8 cellular contexts compared by ENCODE assay signal in the genomic region with DNA sequence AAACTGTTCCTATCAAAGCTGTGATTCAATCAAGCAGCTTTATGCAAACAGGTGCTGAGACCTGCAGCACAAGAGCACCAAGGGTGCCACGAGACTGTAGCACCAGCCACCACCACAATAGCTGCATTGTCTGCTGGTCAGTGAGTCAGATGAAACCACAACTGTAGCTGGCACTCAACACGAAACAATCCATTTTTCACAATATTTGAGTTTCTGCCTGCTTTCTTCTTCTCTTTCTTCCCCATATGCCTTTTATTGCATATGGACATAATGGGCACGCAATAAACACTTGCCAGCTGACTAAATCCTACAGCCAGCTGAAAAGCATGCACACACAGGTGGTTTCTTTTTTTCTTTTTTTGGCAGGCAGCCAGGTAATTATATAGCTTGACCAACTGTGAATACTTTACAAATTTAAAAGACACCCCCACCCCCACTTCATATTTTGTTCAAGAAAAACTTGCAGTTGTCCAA. TPM values are rescaled to one million over a fixed set of nuclear protein-coding genes. Genes with fewer than 3 reads are reported as not detected.
DNase-seq lines count a peak whose midpoint lies in the region; ATAC-seq lines count a peak whose summit lies in the region.

No MANE protein-coding gene starts in this region.

- no peaks in the 10 kb centered on the region for H3K27me3 Mint-ChIP-seq in activated CD4-positive, alpha-beta memory T cell treated with anti-CD3 and anti-CD28 coated beads for 36 hours
- peaks cover under 1% of the 10 kb centered on the region for H3K27me3 Mint-ChIP-seq in activated CD4-positive, alpha-beta memory T cell treated with anti-CD3 and anti-CD28 coated beads, Interleukin-2, amount 10 ng/mL, durations not matched to agents 7 days and 5 days
- peaks cover 0 to 2% (median 0%) of the 10 kb centered on the region in 5 donors for H3K27me3 Mint-ChIP-seq in naive thymus-derived CD4-positive, alpha-beta T cell

- ATAC-seq in naive thymus-derived CD4-positive, alpha-beta T cell, result peak; percentile 20
- ATAC-seq in HG03025 (IDR thresholded peaks at IDR 0.05; ENCODE audit: low FRiP score, unreplicated experiment), result no peak

- no peaks in the 10 kb centered on the region for H3K36me3 Mint-ChIP-seq in activated CD4-positive, alpha-beta memory T cell treated with anti-CD3 and anti-CD28 coated beads for 36 hours
- H3K36me3 Mint-ChIP-seq in activated CD4-positive, alpha-beta memory T cell treated with anti-CD3 and anti-CD28 coated beads, Interleukin-2, amount 10 ng/mL, durations not matched to agents 7 days and 5 days (ENCODE audit: low read depth), result no peaks in the 10 kb centered on the region
- no peaks in the 10 kb centered on the region for H3K36me3 Mint-ChIP-seq in naive thymus-derived CD4-positive, alpha-beta T cell

- H3K4me3 Mint-ChIP-seq in activated CD4-positive, alpha-beta memory T cell treated with anti-CD3 and anti-CD28 coated beads for 36 hours, result no peak overlapping the region
- no peak overlapping the region for H3K4me3 Mint-ChIP-seq in activated CD4-positive, alpha-beta memory T cell treated with anti-CD3 and anti-CD28 coated beads, Interleukin-2, amount 10 ng/mL, durations not matched to agents 7 days and 5 days
- H3K4me3 Mint-ChIP-seq in naive thymus-derived CD4-positive, alpha-beta T cell, result no peak overlapping the region

- peak overlapping the region; percentile 46 for H3K27ac ChIP-seq in angular gyrus (ENCODE audit: low read depth, low read length)
- H3K27ac ChIP-seq in naive thymus-derived CD4-positive, alpha-beta T cell (ENCODE audit: low read depth, low read length), result no peak overlapping the region

- intact Hi-C loops in activated CD4-positive, alpha-beta memory T cell treated with anti-CD3 and anti-CD28 coated beads for 36 hours (cut with micrococcal nuclease), result no loop called here
- intact Hi-C loops in naive thymus-derived CD4-positive, alpha-beta T cell (cut with micrococcal nuclease), result no loop called here

- H3K27me3 ChIP-seq in naive thymus-derived CD4-positive, alpha-beta T cell (ENCODE audit: control insufficient read depth in 2 of 2, insufficient read depth in 2 of 2, low read length in 2 of 2), result no peaks in the 10 kb centered on the region

- H3K36me3 ChIP-seq in naive thymus-derived CD4-positive, alpha-beta T cell (ENCODE audit: control insufficient read depth in 2 of 3, insufficient read depth in 3 of 3, low read length in 3 of 3), result no peaks in the 10 kb centered on the region

- no peak overlapping the region for H3K4me3 ChIP-seq in naive thymus-derived CD4-positive, alpha-beta T cell (ENCODE audit: low read length)

- peaks cover 10% of the 10 kb centered on the region for H3K4me1 Mint-ChIP-seq in activated CD4-positive, alpha-beta memory T cell treated with anti-CD3 and anti-CD28 coated beads for 36 hours (ENCODE audit: low read depth)
- H3K4me1 Mint-ChIP-seq in activated CD4-positive, alpha-beta memory T cell treated with anti-CD3 and anti-CD28 coated beads, Interleukin-2, amount 10 ng/mL, durations not matched to agents 7 days and 5 days, result peaks cover 24% of the 10 kb centered on the region
- peaks cover 0 to 17% (median 8%) of the 10 kb centered on the region in 7 donors for H3K4me1 Mint-ChIP-seq in naive thymus-derived CD4-positive, alpha-beta T cell

- DNase-seq in activated CD4-positive, alpha-beta memory T cell treated with anti-CD3 and anti-CD28 coated beads for 36 hours, result peak; percentile 16
- DNase-seq in activated CD4-positive, alpha-beta memory T cell treated with anti-CD3 and anti-CD28 coated beads, Interleukin-2, amount 10 ng/mL, durations not matched to agents 7 days and 5 days, result no peak
- DNase-seq in NCI-H146 (lab: John Stamatoyannopoulos, UW) (peak; percentile 99), T-helper 9 cell (no peak)
- no peak for DNase-seq in naive thymus-derived CD4-positive, alpha-beta T cell
- no peak for DNase-seq in stimulated activated CD4-positive, alpha-beta T cell treated with anti-CD3 and anti-CD28 coated beads, Interleukin-2, amount 100 ng/mL, for 48 hours

- H3K27ac Mint-ChIP-seq in activated CD4-positive, alpha-beta memory T cell treated with anti-CD3 and anti-CD28 coated beads for 36 hours, result no peak overlapping the region
- no peak overlapping the region for H3K27ac Mint-ChIP-seq in activated CD4-positive, alpha-beta memory T cell treated with anti-CD3 and anti-CD28 coated beads, Interleukin-2, amount 10 ng/mL, durations not matched to agents 7 days and 5 days
- H3K27ac Mint-ChIP-seq in naive thymus-derived CD4-positive, alpha-beta T cell, result no peak overlapping the region

- CTCF ChIA-PET in activated CD4-positive, alpha-beta memory T cell treated with anti-CD3 and anti-CD28 coated beads for 36 hours (lab: Charles Lee), result interaction anchor here (0.9 to 1.6 kb wide), 2 partner anchors 28 to 112 kb away, joined by 4 to 6 read pairs; no protein-coding TSS in a partner anchor
- CTCF ChIA-PET in activated CD4-positive, alpha-beta memory T cell treated with anti-CD3 and anti-CD28 coated beads, Interleukin-2, amount 10 ng/mL, durations not matched to agents 7 days and 5 days (lab: Charles Lee), result no interaction called here
- CTCF ChIA-PET in naive thymus-derived CD4-positive, alpha-beta T cell (lab: Charles Lee), result no interaction called here

- POLR2A ChIA-PET in activated CD4-positive, alpha-beta memory T cell treated with anti-CD3 and anti-CD28 coated beads for 36 hours (lab: Charles Lee), result no interaction called here
- POLR2A ChIA-PET in activated CD4-positive, alpha-beta memory T cell treated with anti-CD3 and anti-CD28 coated beads, Interleukin-2, amount 10 ng/mL, durations not matched to agents 7 days and 5 days (lab: Charles Lee), result no interaction called here
- POLR2A ChIA-PET in naive thymus-derived CD4-positive, alpha-beta T cell (lab: Charles Lee), result no interaction called here

- H3K9me3 ChIP-seq in naive thymus-derived CD4-positive, alpha-beta T cell (ENCODE audit: control insufficient read depth in 2 of 3, low read length in 3 of 3), result no peaks in the 10 kb centered on the region

- H3K4me1 ChIP-seq in naive thymus-derived CD4-positive, alpha-beta T cell (ENCODE audit: control insufficient read depth in 2 of 2, insufficient read depth in 2 of 2, low read length in 2 of 2), result no peaks in the 10 kb centered on the region

- H3K9me3 Mint-ChIP-seq in activated CD4-positive, alpha-beta memory T cell treated with anti-CD3 and anti-CD28 coated beads for 36 hours, result no peaks in the 10 kb centered on the region
- no peaks in the 10 kb centered on the region for H3K9me3 Mint-ChIP-seq in activated CD4-positive, alpha-beta memory T cell treated with anti-CD3 and anti-CD28 coated beads, Interleukin-2, amount 10 ng/mL, durations not matched to agents 7 days and 5 days
- H3K9me3 Mint-ChIP-seq in naive thymus-derived CD4-positive, alpha-beta T cell, result no peaks in the 10 kb centered on the region

RNA-seq across cellular contexts. Expression of gene SLC2A12, which starts 16.6 kb away (rescaled TPM):
- under 1 TPM; 0.12 to 0.21 TPM for total RNA-seq in activated CD4-positive, alpha-beta memory T cell treated with anti-CD3 and anti-CD28 coated beads for 36 hours
- under 1 TPM; 0.13 to 0.20 TPM for total RNA-seq in activated CD4-positive, alpha-beta memory T cell treated with anti-CD3 and anti-CD28 coated beads, Interleukin-2, amount 10 ng/mL, durations not matched to agents 7 days and 5 days
- total RNA-seq in naive thymus-derived CD4-positive, alpha-beta T cell, result under 1 TPM in 2 of 5 experiments, not detected in 3; 0.07 to 0.11 TPM
- polyA plus RNA-seq in naive thymus-derived CD4-positive, alpha-beta T cell, result under 1 TPM in 1 of 2 donors, not detected in 1; 0.09 TPM

Comparison
In these comparisons a context has a peak if more than half of its experiments do, and no peak if none do; other contexts are left out.
1. DNase-seq: peak in activated CD4-positive, alpha-beta memory T cell treated with anti-CD3 and anti-CD28 coated beads for 36 hours (single experiment) and NCI-H146 (single experiment); none in activated CD4-positive, alpha-beta memory T cell treated with anti-CD3 and anti-CD28 coated beads, Interleukin-2, amount 10 ng/mL, durations not matched to agents 7 days and 5 days (single experiment), naive thymus-derived CD4-positive, alpha-beta T cell (0 of 9), stimulated activated CD4-positive, alpha-beta T cell treated with anti-CD3 and anti-CD28 coated beads, Interleukin-2, amount 100 ng/mL, for 48 hours (0 of 2) and T-helper 9 cell (single experiment).